1 cellular context compared by ENCODE assay signal in genomic region chr13:111385182-111385857, GRCh38.
A peak's percentile ranks its signal among the peaks of the same experiment; 100 is the strongest.
TF ChIP-seq lines count a peak whose summit lies in the region.

No MANE protein-coding gene starts in this region.

TF ChIP-seq in A549, 52 proteins besides CTCF, POLR2A, EP300 and RAD21:
- no peak for TF ChIP-seq KDM5A (IDR thresholded peaks at IDR 0.05)
- no peak for TF ChIP-seq TP53 (CRISPR knock-in tag; IDR thresholded peaks at IDR 0.05)
- TF ChIP-seq HOXB5 (CRISPR knock-in tag; IDR thresholded peaks at IDR 0.05), result no peak
- peak; percentile 15 for TF ChIP-seq MAFK (IDR thresholded peaks at IDR 0.05; ENCODE audit: partially characterized antibody)
- no peak for TF ChIP-seq PBX3 (IDR thresholded peaks at IDR 0.05)
- no peak for TF ChIP-seq NFE2L2 (conservative IDR thresholded peaks at IDR 0.05; ENCODE audit: low read length)
- TF ChIP-seq KDM1A (IDR thresholded peaks at IDR 0.05; ENCODE audit: low read depth), result no peak
TF ChIP-seq in A549: peak in this region for 1.
